ENCODE assay signal across 16 cellular contexts in the genomic region with DNA sequence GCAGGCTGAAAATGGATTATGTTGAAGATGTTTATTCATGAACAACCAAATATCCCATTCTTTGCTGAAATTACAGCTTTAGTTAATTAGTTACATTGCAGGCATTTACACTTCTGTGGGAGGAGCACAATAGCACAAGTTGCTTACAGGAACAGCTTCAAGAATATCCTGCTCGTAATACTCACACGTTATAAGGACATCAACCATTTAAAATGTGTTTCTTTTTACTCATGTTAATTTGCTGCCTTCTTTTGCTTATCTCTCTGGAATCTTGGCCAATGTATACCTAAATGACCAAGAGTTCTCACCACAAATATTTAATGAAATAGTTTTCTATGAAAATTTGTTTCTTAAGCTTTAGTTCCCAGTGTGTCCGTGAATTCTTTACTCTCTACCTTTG.
DNase-seq lines count a peak whose midpoint lies in the region; FAIRE-seq and TF ChIP-seq lines count a peak whose summit lies in the region.
"Had no signal": no experiment of that assay in that cellular context is flagged by ENCODE, and none has a peak within 500 bp of the region (broad histone marks: within the 10 kb centered on the region; RNA-seq: fewer than 3 reads in every experiment).

No MANE protein-coding gene starts in this region.

- no peaks in the 10 kb centered on the region for H3K36me3 Mint-ChIP-seq in nephron (ENCODE audit: low read depth)
- H3K36me3 Mint-ChIP-seq: CD4-positive, alpha-beta memory T cell; IgD-negative memory B cell had no signal

- DNase-seq in HT-29 (ENCODE audit: low spot score) (peak; percentile 7), amniotic epithelial cell (ENCODE audit: low read depth) (peak; percentile 45), fibroblast of the aortic adventitia (ENCODE audit: low read depth) (peak; percentile 8), NAMALWA (ENCODE audit: low spot score) (no peak), mesenteric fat pad (ENCODE audit: low spot score) (no peak), RCC 7860 (ENCODE audit: low spot score) (no peak)
- DNase-seq in central memory CD4-positive, alpha-beta T cell, result no peak
- DNase-seq: Calu3; CD4-positive, alpha-beta memory T cell; DMS79; HFFc6; NCI-H187 treated with DMSO at 0.1 percent for 48 hours; SHP77; T-helper 1 cell had no signal

- peak overlapping the region in 2 of 3 experiments; percentile 27 to 62 for H3K27ac Mint-ChIP-seq in nephron
- H3K27ac Mint-ChIP-seq: CD4-positive, alpha-beta memory T cell; HFFc6; IgD-negative memory B cell had no signal

- TF ChIP-seq CTCF in fibroblast of the aortic adventitia (IDR thresholded peaks at IDR 0.05; ENCODE audit: insufficient read depth, low read length) (no peak), nephron (IDR thresholded peaks at IDR 0.05; ENCODE audit: unreplicated experiment in 3 of 3) (no peak)

- FAIRE-seq in RCC 7860 (lab: Jason Lieb, UNC), result no peak

- H3K9me3 Mint-ChIP-seq in nephron, result no peaks in the 10 kb centered on the region
- H3K9me3 Mint-ChIP-seq: HFFc6, IgD-negative memory B cell had no signal

- no peak overlapping the region for H3K4me3 Mint-ChIP-seq in nephron
- H3K4me3 Mint-ChIP-seq: CD4-positive, alpha-beta memory T cell; HFFc6; IgD-negative memory B cell had no signal

- peaks cover 30% of the 10 kb centered on the region for H3K4me1 Mint-ChIP-seq in nephron
- H3K4me1 Mint-ChIP-seq: CD4-positive, alpha-beta memory T cell; IgD-negative memory B cell had no signal

- no peak overlapping the region for H3K4me3 ChIP-seq in fibroblast of the aortic adventitia (ENCODE audit: low read depth, low read length)

- H3K27me3 Mint-ChIP-seq in nephron (ENCODE audit: low read depth), result no peaks in the 10 kb centered on the region
- H3K27me3 Mint-ChIP-seq: CD4-positive, alpha-beta memory T cell; IgD-negative memory B cell had no signal

Comparison
In these comparisons a context has a peak if more than half of its experiments do, and no peak if none do; other contexts are left out.
1. DNase-seq: peak in HT-29 (single experiment), amniotic epithelial cell (single experiment) and fibroblast of the aortic adventitia (single experiment); none in NAMALWA (single experiment), mesenteric fat pad (single experiment), central memory CD4-positive, alpha-beta T cell (single experiment) and RCC 7860 (single experiment).